In genomic region chr2:30989746-30990145, GRCh38 we compare ENCODE assay signal across 21 cellular contexts.
"Had no signal": no experiment of that assay in that cellular context is flagged by ENCODE, and none has a peak within 500 bp of the region (broad histone marks: within the 10 kb centered on the region; RNA-seq: fewer than 3 reads in every experiment).

No MANE protein-coding gene starts in this region.

- H3K4me1 ChIP-seq: colonic mucosa, gastrocnemius medialis, left lung, lower lobe of right lung had no signal

- ATAC-seq: effector memory CD8-positive, alpha-beta T cell; esophagus mucosa; gastrocnemius medialis; heart right ventricle; left cardiac atrium; left lung; left ventricle myocardium superior; lower lobe of right lung; mucosa of descending colon had no signal

- H3K4me3 ChIP-seq: colonic mucosa, esophagus squamous epithelium, gastrocnemius medialis, heart right ventricle, left lung, lower lobe of right lung, mucosa of descending colon had no signal

- H3K27me3 ChIP-seq: colonic mucosa, esophagus squamous epithelium, gastrocnemius medialis, heart right ventricle, left lung had no signal

- H3K36me3 ChIP-seq: colonic mucosa, gastrocnemius medialis, heart right ventricle, left lung, lower lobe of right lung had no signal

- H3K27ac ChIP-seq: colonic mucosa, epithelial cell of prostate, esophagus squamous epithelium, gastrocnemius medialis, heart right ventricle, left lung, lower lobe of right lung had no signal

- H3K9me3 ChIP-seq: colonic mucosa, esophagus squamous epithelium, gastrocnemius medialis, heart right ventricle, left lung, lower lobe of right lung, mucosa of descending colon had no signal

- DNase-seq: colonic mucosa; cortex of kidney; effector CD8-positive, alpha-beta T cell; effector memory CD8-positive, alpha-beta T cell; erythroblast; esophagus squamous epithelium; foreskin fibroblast; foreskin melanocyte; gastrocnemius medialis; glutamatergic neuron; head of caudate nucleus; heart right ventricle; hippocampal formation; left cardiac atrium; left lung; left ventricle myocardium superior; lower lobe of right lung; mucosa of descending colon; naive B cell had no signal
